Comparison of ENCODE assay signal across 1 cellular context in genomic region chr16:77212736-77213541, GRCh38.
A peak's percentile ranks its signal among the peaks of the same experiment; 100 is the strongest.
TF ChIP-seq lines count a peak whose summit lies in the region.

No MANE protein-coding gene starts in this region.

TF ChIP-seq in K562, 482 proteins besides CTCF, POLR2A, EP300 and RAD21 (continued from another document):
- TF ChIP-seq ZBTB40 (IDR thresholded peaks at IDR 0.05) (no peak), ZBTB40 (CRISPR knock-in tag; IDR thresholded peaks at IDR 0.05) (no peak), ARID4B (CRISPR knock-in tag; IDR thresholded peaks at IDR 0.05) (no peak), RBM39 (optimal IDR thresholded peaks at IDR 0.05; ENCODE audit: low read depth, low read length) (no peak), FOXA3 (CRISPR knock-in tag; conservative IDR thresholded peaks at IDR 0.05 in 1 of 2, IDR thresholded peaks at IDR 0.05 in 1 of 2) (no peak), NRF1 (conservative IDR thresholded peaks at IDR 0.05 in 1 of 2, IDR thresholded peaks at IDR 0.05 in 1 of 2) (peak in 1 of 2 experiments; percentile 31; a peak in 1 of 4 replicates), ZNF75A (CRISPR knock-in tag; IDR thresholded peaks at IDR 0.05) (no peak), CEBPZ (IDR thresholded peaks at IDR 0.05; ENCODE audit: borderline replicate concordance, low read depth, low read length) (no peak), STAG1 (CRISPR knock-in tag; IDR thresholded peaks at IDR 0.05; ENCODE audit: borderline replicate concordance) (no peak), ZNF695 (CRISPR knock-in tag; IDR thresholded peaks at IDR 0.05) (no peak), NR2C2 (CRISPR knock-in tag; IDR thresholded peaks at IDR 0.05) (no peak), NR2C2 (tag; IDR thresholded peaks at IDR 0.05) (no peak), HMG20B (CRISPR knock-in tag; IDR thresholded peaks at IDR 0.05) (no peak), ZNF347 (CRISPR knock-in tag; IDR thresholded peaks at IDR 0.05; ENCODE audit: low read depth) (no peak), FIP1L1 (IDR thresholded peaks at IDR 0.05; ENCODE audit: low read depth, low read length, poor library complexity, severe bottlenecking) (no peak), ZNF174 (CRISPR knock-in tag; IDR thresholded peaks at IDR 0.05) (no peak), ZBTB7A (IDR thresholded peaks at IDR 0.05; ENCODE audit: borderline replicate concordance, control insufficient read depth, low read depth, low read length) (peak; percentile 61; the same call in 1 of the 2 replicates), CCNT2 (IDR thresholded peaks at IDR 0.05; ENCODE audit: borderline replicate concordance, extremely low read depth, insufficient read length, low read depth, low read length) (no peak), SLC30A9 (CRISPR knock-in tag; IDR thresholded peaks at IDR 0.05) (no peak), NFIX (CRISPR knock-in tag; IDR thresholded peaks at IDR 0.05; ENCODE audit: low read depth) (no peak), ZFP36 (IDR thresholded peaks at IDR 0.05; ENCODE audit: low read depth, low read length, partially characterized antibody) (no peak), ZNF561 (CRISPR knock-in tag; conservative IDR thresholded peaks at IDR 0.05) (no peak), NR4A1 (CRISPR knock-in tag; IDR thresholded peaks at IDR 0.05) (no peak), NR4A1 (tag; IDR thresholded peaks at IDR 0.05) (no peak), CXXC5 (CRISPR knock-in tag; IDR thresholded peaks at IDR 0.05) (peak; percentile 54), COPS2 (conservative IDR thresholded peaks at IDR 0.05) (no peak), MXI1 (IDR thresholded peaks at IDR 0.05; ENCODE audit: low read depth, low read length) (no peak), KDM1A (IDR thresholded peaks at IDR 0.05) (no peak), PURB (CRISPR knock-in tag; IDR thresholded peaks at IDR 0.05; ENCODE audit: low read depth) (no peak), ZNF197 (CRISPR knock-in tag; IDR thresholded peaks at IDR 0.05; ENCODE audit: low read depth) (no peak), POLR3G (IDR thresholded peaks at IDR 0.05; ENCODE audit: extremely low read depth, insufficient read length, insufficient replicate concordance) (no peak), HINFP (tag; conservative IDR thresholded peaks at IDR 0.05; ENCODE audit: low read depth) (no peak), PCBP1 (IDR thresholded peaks at IDR 0.05; ENCODE audit: low read depth, low read length, poor library complexity, severe bottlenecking) (no peak), ZNF609 (CRISPR knock-in tag; IDR thresholded peaks at IDR 0.05; ENCODE audit: borderline replicate concordance) (no peak), LCOR (CRISPR knock-in tag; IDR thresholded peaks at IDR 0.05) (no peak), ZNF133 (CRISPR knock-in tag; IDR thresholded peaks at IDR 0.05) (no peak)
